In genomic region chr16:2599165-2599564, GRCh38 we compare ENCODE assay signal across 7 cellular contexts.
DNase-seq lines count a peak whose midpoint lies in the region; ATAC-seq, FAIRE-seq and TF ChIP-seq lines count a peak whose summit lies in the region.
"Not testable (repeated sequence)": the region's sequence is repeated elsewhere in the genome, so short reads cannot be mapped to it uniquely, and the experiment has no call there.

No MANE protein-coding gene starts in this region.

- H3K27me3 Mint-ChIP-seq in WTC11 (ENCODE audit: low read depth); activated CD8-positive, alpha-beta memory T cell treated with anti-CD3 and anti-CD28 coated beads, Interleukin-2, amount 10 ng/mL, durations not matched to agents 7 days and 5 days; astrocyte (ENCODE audit: low read depth, unreplicated experiment); progenitor cell of endocrine pancreas: not testable (repeated sequence)

- not testable (repeated sequence) for ATAC-seq in WTC11; activated CD8-positive, alpha-beta memory T cell treated with anti-CD3 and anti-CD28 coated beads, Interleukin-2, amount 10 ng/mL, durations not matched to agents 7 days and 5 days
- ATAC-seq in heart right ventricle, result peak in 5 of 8 donors; percentile 3 to 47 (median 15)

- H2AFZ ChIP-seq in astrocyte (ENCODE audit: low read depth, low read length), result not testable (repeated sequence)

- POLR2A ChIA-PET in WTC11 (lab: Charles Lee), result not testable (repeated sequence)

- not testable (repeated sequence) for H3K27me3 ChIP-seq in BLaER1; astrocyte (ENCODE audit: insufficient read depth, low read length); heart right ventricle; skeletal muscle tissue (ENCODE audit: control insufficient read depth in 3 of 3, insufficient read depth in 3 of 3, low read length in 3 of 3)

- H3K27ac ChIP-seq in BLaER1; astrocyte (ENCODE audit: low read depth, low read length): not testable (repeated sequence)
- H3K27ac ChIP-seq in heart right ventricle, result peak overlapping the region in 6 of 10 donors; percentile 16 to 59 (median 42)
- peak overlapping the region; percentile 56 for H3K27ac ChIP-seq in skeletal muscle tissue (ENCODE audit: low read depth, low read length)

- not testable (repeated sequence) for H3K4me3 ChIP-seq in BLaER1; astrocyte (ENCODE audit: insufficient read depth, low read depth, low read length); heart right ventricle
- H3K4me3 ChIP-seq in skeletal muscle tissue (ENCODE audit: low read length in 3 of 3), result peak overlapping the region in 1 of 3 donors; percentile 12

- H4K20me1 ChIP-seq in BLaER1 (peaks cover 60% of the 10 kb centered on the region), astrocyte (ENCODE audit: insufficient read depth, low read length) (peaks cover 10% of the 10 kb centered on the region)

- H3K79me2 ChIP-seq in astrocyte (ENCODE audit: insufficient read depth, low read length), result peaks cover 13% of the 10 kb centered on the region

- H3K27ac Mint-ChIP-seq in WTC11, result peak overlapping the region; percentile 36; the same call in 1 of the 2 replicates
- peak overlapping the region; percentile 36 for H3K27ac Mint-ChIP-seq in activated CD8-positive, alpha-beta memory T cell treated with anti-CD3 and anti-CD28 coated beads, Interleukin-2, amount 10 ng/mL, durations not matched to agents 7 days and 5 days
- not testable (repeated sequence) for H3K27ac Mint-ChIP-seq in astrocyte (ENCODE audit: unreplicated experiment)
- peak overlapping the region; percentile 69 for H3K27ac Mint-ChIP-seq in progenitor cell of endocrine pancreas

- FAIRE-seq in astrocyte (lab: Jason Lieb, UNC), result not testable (repeated sequence)

- H3K4me2 ChIP-seq in BLaER1, result peak overlapping the region; percentile 74
- not testable (repeated sequence) for H3K4me2 ChIP-seq in astrocyte (ENCODE audit: low read length)

- not testable (repeated sequence) for H3K4me3 Mint-ChIP-seq in WTC11; activated CD8-positive, alpha-beta memory T cell treated with anti-CD3 and anti-CD28 coated beads, Interleukin-2, amount 10 ng/mL, durations not matched to agents 7 days and 5 days; progenitor cell of endocrine pancreas (ENCODE audit: low read depth)
- H3K4me3 Mint-ChIP-seq in astrocyte (ENCODE audit: unreplicated experiment), result peak overlapping the region; percentile 45

- H3K36me3 ChIP-seq in BLaER1, result peaks cover 25% of the 10 kb centered on the region
- H3K36me3 ChIP-seq in astrocyte (ENCODE audit: insufficient read depth, low read length), result not testable (repeated sequence)
- peaks cover 0 to 50% (median 32%) of the 10 kb centered on the region in 9 donors for H3K36me3 ChIP-seq in heart right ventricle
- H3K36me3 ChIP-seq in skeletal muscle tissue (ENCODE audit: control insufficient read depth in 3 of 3, insufficient read depth in 3 of 3, low read length in 3 of 3), result peaks cover 22 to 26% (median 25%) of the 10 kb centered on the region in 3 donors

- CTCF ChIA-PET in WTC11 (lab: Charles Lee); activated CD8-positive, alpha-beta memory T cell treated with anti-CD3 and anti-CD28 coated beads, Interleukin-2, amount 10 ng/mL, durations not matched to agents 7 days and 5 days (lab: Charles Lee): not testable (repeated sequence)

- not testable (repeated sequence) for H3K9me3 ChIP-seq in BLaER1; astrocyte (ENCODE audit: insufficient read depth, low read depth, low read length); heart right ventricle; skeletal muscle tissue (ENCODE audit: control insufficient read depth in 3 of 3, low read length in 3 of 3)

- peaks cover 84% of the 10 kb centered on the region for H3K4me1 ChIP-seq in BLaER1
- H3K4me1 ChIP-seq in astrocyte (ENCODE audit: insufficient read depth, low read length), result not testable (repeated sequence)
- H3K4me1 ChIP-seq in heart right ventricle, result peaks cover 0 to 25% (median 10%) of the 10 kb centered on the region in 9 donors
- peaks cover 36 to 60% (median 49%) of the 10 kb centered on the region in 3 donors for H3K4me1 ChIP-seq in skeletal muscle tissue (ENCODE audit: control insufficient read depth in 3 of 3, insufficient read depth in 3 of 3, low read length in 3 of 3)

- H3K9ac ChIP-seq in BLaER1; astrocyte (ENCODE audit: low read length): not testable (repeated sequence)
- H3K9ac ChIP-seq in skeletal muscle tissue (ENCODE audit: low read depth in 1 of 3, low read length in 3 of 3), result peak overlapping the region; percentile 23 to 66 (median 57)

- H3K36me3 Mint-ChIP-seq in WTC11; activated CD8-positive, alpha-beta memory T cell treated with anti-CD3 and anti-CD28 coated beads, Interleukin-2, amount 10 ng/mL, durations not matched to agents 7 days and 5 days; astrocyte (ENCODE audit: low read depth, unreplicated experiment); progenitor cell of endocrine pancreas (ENCODE audit: insufficient read depth): not testable (repeated sequence)

- not testable (repeated sequence) for H3K4me1 Mint-ChIP-seq in WTC11; astrocyte (ENCODE audit: low read depth, unreplicated experiment); progenitor cell of endocrine pancreas (ENCODE audit: low read depth)
- H3K4me1 Mint-ChIP-seq in activated CD8-positive, alpha-beta memory T cell treated with anti-CD3 and anti-CD28 coated beads, Interleukin-2, amount 10 ng/mL, durations not matched to agents 7 days and 5 days, result peaks cover 12% of the 10 kb centered on the region

- DNase-seq in WTC11 (ENCODE audit: low spot score); activated CD8-positive, alpha-beta memory T cell treated with anti-CD3 and anti-CD28 coated beads, Interleukin-2, amount 10 ng/mL, durations not matched to agents 7 days and 5 days; astrocyte (ENCODE audit: low read depth); heart right ventricle; progenitor cell of endocrine pancreas (ENCODE audit: low spot score, unreplicated experiment): not testable (repeated sequence)

- WGBS in heart right ventricle, 2 donors, result 79 to 89% methylated on average over 4 of the region's 6 CpGs

- TF ChIP-seq CTCF in WTC11 (IDR thresholded peaks at IDR 0.05); astrocyte (IDR thresholded peaks at IDR 0.05; ENCODE audit: insufficient read depth, low read depth, low read length); heart right ventricle (IDR thresholded peaks at IDR 0.05); progenitor cell of endocrine pancreas (IDR thresholded peaks at IDR 0.05; ENCODE audit: unreplicated experiment): not testable (repeated sequence)

- intact Hi-C loops in heart right ventricle (cut with DNase I), result not testable (repeated sequence)

- H3K9me3 Mint-ChIP-seq in WTC11; activated CD8-positive, alpha-beta memory T cell treated with anti-CD3 and anti-CD28 coated beads, Interleukin-2, amount 10 ng/mL, durations not matched to agents 7 days and 5 days (ENCODE audit: low read depth); astrocyte (ENCODE audit: unreplicated experiment); progenitor cell of endocrine pancreas (ENCODE audit: low read depth): not testable (repeated sequence)
